Comparison of ENCODE assay signal across 21 cellular contexts in genomic region chr7:54931532-54931931, GRCh38.
DNase-seq lines count a peak whose midpoint lies in the region; ATAC-seq and TF ChIP-seq lines count a peak whose summit lies in the region.
"Had no signal": no experiment of that assay in that cellular context is flagged by ENCODE, and none has a peak within 500 bp of the region (broad histone marks: within the 10 kb centered on the region; RNA-seq: fewer than 3 reads in every experiment).

No MANE protein-coding gene starts in this region.

- TF ChIP-seq CTCF in WTC11 (IDR thresholded peaks at IDR 0.05) (no peak), neural crest cell (conservative IDR thresholded peaks at IDR 0.05) (no peak)

- no peak for ATAC-seq in WTC11
- no peak for ATAC-seq in T-helper 17 cell
- ATAC-seq in effector memory CD8-positive, alpha-beta T cell (replicated peaks), result no peak

- no peak overlapping the region for H3K4me3 Mint-ChIP-seq in activated naive CD4-positive, alpha-beta T cell treated with anti-CD3 and anti-CD28 coated beads, Interleukin-2, amount 50 U/mL, for 24 hours
- H3K4me3 Mint-ChIP-seq in activated naive CD4-positive, alpha-beta T cell treated with anti-CD3 and anti-CD28 coated beads for 36 hours, result no peak overlapping the region
- no peak overlapping the region for H3K4me3 Mint-ChIP-seq in WTC11
- H3K4me3 Mint-ChIP-seq in neural crest cell, result peak overlapping the region; percentile 17
- no peak overlapping the region for H3K4me3 Mint-ChIP-seq in T-helper 17 cell
- H3K4me3 Mint-ChIP-seq in effector memory CD8-positive, alpha-beta T cell, result no peak overlapping the region
- H3K4me3 Mint-ChIP-seq: CD14-positive monocyte; CD4-positive, alpha-beta T cell; HFFc6 had no signal

- POLR2A ChIA-PET in WTC11 (lab: Charles Lee), result no interaction called here

- H3K27me3 Mint-ChIP-seq in activated naive CD4-positive, alpha-beta T cell treated with anti-CD3 and anti-CD28 coated beads, Interleukin-2, amount 50 U/mL, for 24 hours, result peaks cover 41% of the 10 kb centered on the region
- peaks cover 49% of the 10 kb centered on the region for H3K27me3 Mint-ChIP-seq in activated naive CD4-positive, alpha-beta T cell treated with anti-CD3 and anti-CD28 coated beads for 36 hours (ENCODE audit: low read depth)
- H3K27me3 Mint-ChIP-seq in WTC11 (ENCODE audit: low read depth), result peaks cover 39% of the 10 kb centered on the region
- no peaks in the 10 kb centered on the region for H3K27me3 Mint-ChIP-seq in neural crest cell (ENCODE audit: low read depth)
- peaks cover 21% of the 10 kb centered on the region for H3K27me3 Mint-ChIP-seq in T-helper 17 cell
- H3K27me3 Mint-ChIP-seq in effector memory CD8-positive, alpha-beta T cell, result peaks cover 30 to 59% of the 10 kb centered on the region in 2 donors

- peaks cover 40% of the 10 kb centered on the region for H3K9me3 Mint-ChIP-seq in activated naive CD4-positive, alpha-beta T cell treated with anti-CD3 and anti-CD28 coated beads, Interleukin-2, amount 50 U/mL, for 24 hours
- H3K9me3 Mint-ChIP-seq in activated naive CD4-positive, alpha-beta T cell treated with anti-CD3 and anti-CD28 coated beads for 36 hours, result peaks cover 13% of the 10 kb centered on the region
- H3K9me3 Mint-ChIP-seq in WTC11 (peaks cover 18% of the 10 kb centered on the region), neural crest cell (peaks cover 6% of the 10 kb centered on the region)
- H3K9me3 Mint-ChIP-seq in effector memory CD8-positive, alpha-beta T cell, result no peaks in the 10 kb centered on the region

- no peak for DNase-seq in activated naive CD4-positive, alpha-beta T cell treated with anti-CD3 and anti-CD28 coated beads for 36 hours
- no peak for DNase-seq in WTC11 (ENCODE audit: low spot score)
- no peak for DNase-seq in neural crest cell (ENCODE audit: low read depth, low spot score)
- DNase-seq in KG1 (lab: John Stamatoyannopoulos, UW), result no peak
- no peak for DNase-seq in T-helper 17 cell
- no peak for DNase-seq in effector memory CD8-positive, alpha-beta T cell
- DNase-seq: ACHN; AML-193; BE2C; CD4-positive, alpha-beta T cell; CD8-positive, alpha-beta memory T cell; DMS 273 treated with DMSO at 0.1 percent for 48 hours; DMS79; EL; GF-D8; GM23248; H7; HCEC 1CT; HFFc6 had no signal

- intact Hi-C loops in activated naive CD4-positive, alpha-beta T cell treated with anti-CD3 and anti-CD28 coated beads for 36 hours (cut with micrococcal nuclease), result no loop called here

- H3K36me3 Mint-ChIP-seq in activated naive CD4-positive, alpha-beta T cell treated with anti-CD3 and anti-CD28 coated beads, Interleukin-2, amount 50 U/mL, for 24 hours, result no peaks in the 10 kb centered on the region
- no peaks in the 10 kb centered on the region for H3K36me3 Mint-ChIP-seq in activated naive CD4-positive, alpha-beta T cell treated with anti-CD3 and anti-CD28 coated beads for 36 hours (ENCODE audit: low read depth)
- H3K36me3 Mint-ChIP-seq in WTC11 (peaks cover 13% of the 10 kb centered on the region), neural crest cell (ENCODE audit: low read depth) (peaks cover 2% of the 10 kb centered on the region), T-helper 17 cell (ENCODE audit: low read depth) (no peaks in the 10 kb centered on the region)
- no peaks in the 10 kb centered on the region for H3K36me3 Mint-ChIP-seq in effector memory CD8-positive, alpha-beta T cell (ENCODE audit: insufficient read depth)
- H3K36me3 Mint-ChIP-seq: CD14-positive monocyte; CD8-positive, alpha-beta memory T cell had no signal

- peak overlapping the region; percentile 43 for H3K27ac Mint-ChIP-seq in activated naive CD4-positive, alpha-beta T cell treated with anti-CD3 and anti-CD28 coated beads, Interleukin-2, amount 50 U/mL, for 24 hours
- no peak overlapping the region for H3K27ac Mint-ChIP-seq in activated naive CD4-positive, alpha-beta T cell treated with anti-CD3 and anti-CD28 coated beads for 36 hours
- H3K27ac Mint-ChIP-seq in WTC11 (no peak overlapping the region), neural crest cell (ENCODE audit: unreplicated experiment) (no peak overlapping the region), T-helper 17 cell (no peak overlapping the region)
- H3K27ac Mint-ChIP-seq in effector memory CD8-positive, alpha-beta T cell, result no peak overlapping the region
- H3K27ac Mint-ChIP-seq: CD14-positive monocyte; CD4-positive, alpha-beta T cell; CD8-positive, alpha-beta memory T cell; HFFc6 had no signal

- H3K9me3 ChIP-seq in T-helper 17 cell (ENCODE audit: control insufficient read depth, low read length, poor library complexity, severe bottlenecking), result no peaks in the 10 kb centered on the region
- H3K9me3 ChIP-seq: BE2C had no signal

- H3K4me1 Mint-ChIP-seq in activated naive CD4-positive, alpha-beta T cell treated with anti-CD3 and anti-CD28 coated beads, Interleukin-2, amount 50 U/mL, for 24 hours, result no peaks in the 10 kb centered on the region
- peaks cover 2% of the 10 kb centered on the region for H3K4me1 Mint-ChIP-seq in activated naive CD4-positive, alpha-beta T cell treated with anti-CD3 and anti-CD28 coated beads for 36 hours (ENCODE audit: low read depth)
- H3K4me1 Mint-ChIP-seq in WTC11 (peaks cover 7% of the 10 kb centered on the region), neural crest cell (peaks cover 15% of the 10 kb centered on the region), T-helper 17 cell (no peaks in the 10 kb centered on the region)
- H3K4me1 Mint-ChIP-seq in effector memory CD8-positive, alpha-beta T cell (ENCODE audit: low read depth in 2 of 2), result peaks cover 0 to 4% of the 10 kb centered on the region in 2 donors
- H3K4me1 Mint-ChIP-seq: CD14-positive monocyte had no signal

- CTCF ChIA-PET in activated naive CD4-positive, alpha-beta T cell treated with anti-CD3 and anti-CD28 coated beads for 36 hours (lab: Charles Lee), result no interaction called here
- CTCF ChIA-PET in WTC11 (lab: Charles Lee), result no interaction called here

TF ChIP-seq in WTC11, 78 proteins besides CTCF, POLR2A, EP300 and RAD21:
- TF ChIP-seq GTF2I (CRISPR knock-in tag; conservative IDR thresholded peaks at IDR 0.05) (0 out of 2 replicates have a peak, but pooled peaks have one; percentile 15), ATF3 (CRISPR knock-in tag; conservative IDR thresholded peaks at IDR 0.05) (no peak)
